22 cellular contexts compared by ENCODE assay signal in genomic region chr13:108302279-108302678, GRCh38.
"Had no signal": no experiment of that assay in that cellular context is flagged by ENCODE, and none has a peak within 500 bp of the region (broad histone marks: within the 10 kb centered on the region; RNA-seq: fewer than 3 reads in every experiment).

No MANE protein-coding gene starts in this region.

- H3K4me1 Mint-ChIP-seq: WTC11 had no signal

- H3K27ac ChIP-seq: heart right ventricle, left ventricle myocardium inferior, psoas muscle, spleen, suprapubic skin had no signal

- H3K9me3 Mint-ChIP-seq: activated T-cell treated with anti-CD3 and anti-CD28 coated beads, Interleukin-2, amount 50 U/mL, for 24 hours; stimulated activated naive CD8-positive, alpha-beta T cell treated with anti-CD3 and anti-CD28 coated beads, Interleukin-15, Interleukin-2, amounts not matched to agents 100 ng/mL and 50 ng/mL, for 24 hours; type B pancreatic cell; WTC11 had no signal

- H3K36me3 Mint-ChIP-seq: brain, type B pancreatic cell, WTC11 had no signal

- H3K36me3 ChIP-seq: suprapubic skin had no signal

- H3K27ac Mint-ChIP-seq: activated CD4-positive, alpha-beta memory T cell treated with anti-CD3 and anti-CD28 coated beads, Interleukin-2, amount 10 ng/mL, durations not matched to agents 7 days and 5 days; activated naive CD4-positive, alpha-beta T cell treated with anti-CD3 and anti-CD28 coated beads, Interleukin-2, amount 50 U/mL, for 24 hours; activated T-cell treated with anti-CD3 and anti-CD28 coated beads, Interleukin-2, amount 50 U/mL, for 24 hours; brain; stimulated activated naive CD8-positive, alpha-beta T cell treated with anti-CD3 and anti-CD28 coated beads, Interleukin-15, Interleukin-2, amounts not matched to agents 100 ng/mL and 50 ng/mL, for 24 hours; type B pancreatic cell; WTC11 had no signal

- DNase-seq: activated CD4-positive, alpha-beta memory T cell treated with anti-CD3 and anti-CD28 coated beads, Interleukin-2, amount 10 ng/mL, durations not matched to agents 7 days and 5 days; activated CD4-positive, alpha-beta T cell treated with anti-CD3 and anti-CD28 coated beads for 4 hours; activated effector memory CD4-positive, alpha-beta T cell treated with Interleukin-2 at 50 U/mL for 16 hours; activated T-cell treated with anti-CD3 and anti-CD28 coated beads, Interleukin-2, amount 50 U/mL, for 24 hours; amniotic stem cell; cerebellar nuclear complex; effector memory CD4-positive, alpha-beta T cell; foreskin melanocyte; heart right ventricle; left ventricle myocardium inferior; mesenchymal stem cell; psoas muscle; spleen; T-helper 17 cell had no signal

- H3K27me3 ChIP-seq: heart right ventricle, spleen, suprapubic skin had no signal

- ATAC-seq: heart right ventricle, psoas muscle, sciatic nerve, T-helper 17 cell, WTC11 had no signal

- H3K4me3 ChIP-seq: heart right ventricle, left ventricle myocardium inferior, psoas muscle, spleen, suprapubic skin had no signal

- H3K9me3 ChIP-seq: psoas muscle, suprapubic skin had no signal

- FAIRE-seq: islet of Langerhans had no signal

- H3K27me3 Mint-ChIP-seq: activated CD4-positive, alpha-beta memory T cell treated with anti-CD3 and anti-CD28 coated beads, Interleukin-2, amount 10 ng/mL, durations not matched to agents 7 days and 5 days; activated naive CD4-positive, alpha-beta T cell treated with anti-CD3 and anti-CD28 coated beads, Interleukin-2, amount 50 U/mL, for 24 hours; activated T-cell treated with anti-CD3 and anti-CD28 coated beads, Interleukin-2, amount 50 U/mL, for 24 hours; brain; stimulated activated naive CD8-positive, alpha-beta T cell treated with anti-CD3 and anti-CD28 coated beads, Interleukin-15, Interleukin-2, amounts not matched to agents 100 ng/mL and 50 ng/mL, for 24 hours; T-helper 17 cell; type B pancreatic cell had no signal

- H3K4me1 ChIP-seq: psoas muscle, spleen, suprapubic skin had no signal

- H3K4me3 Mint-ChIP-seq: activated CD4-positive, alpha-beta memory T cell treated with anti-CD3 and anti-CD28 coated beads, Interleukin-2, amount 10 ng/mL, durations not matched to agents 7 days and 5 days; activated naive CD4-positive, alpha-beta T cell treated with anti-CD3 and anti-CD28 coated beads, Interleukin-2, amount 50 U/mL, for 24 hours; activated T-cell treated with anti-CD3 and anti-CD28 coated beads, Interleukin-2, amount 50 U/mL, for 24 hours; brain; stimulated activated naive CD8-positive, alpha-beta T cell treated with anti-CD3 and anti-CD28 coated beads, Interleukin-15, Interleukin-2, amounts not matched to agents 100 ng/mL and 50 ng/mL, for 24 hours; T-helper 17 cell; type B pancreatic cell; WTC11 had no signal
